Comparison of ENCODE assay signal across 9 cellular contexts in genomic region chr6:28337103-28337520, GRCh38. TPM values are rescaled to one million over a fixed set of nuclear protein-coding genes. Genes with fewer than 3 reads are reported as not detected.
DNase-seq lines count a peak whose midpoint lies in the region; ATAC-seq, FAIRE-seq and TF ChIP-seq lines count a peak whose summit lies in the region.
"Had no signal": no experiment of that assay in that cellular context is flagged by ENCODE, and none has a peak within 500 bp of the region (broad histone marks: within the 10 kb centered on the region; RNA-seq: fewer than 3 reads in every experiment).

No MANE protein-coding gene starts in this region.

- peak overlapping the region; percentile 94 for H3K9ac ChIP-seq in mesenchymal stem cell (ENCODE audit: low read length)

- H3K14ac ChIP-seq in mesenchymal stem cell (ENCODE audit: low read length in 2 of 2), result no peak overlapping the region

- no peak for TF ChIP-seq CTCF in left ventricle myocardium inferior (IDR thresholded peaks at IDR 0.05; ENCODE audit: borderline replicate concordance)

- H4K8ac ChIP-seq in mesenchymal stem cell (ENCODE audit: low read length), result no peak overlapping the region

- FAIRE-seq in HTR-8/SVneo (lab: Jason Lieb, UNC), result no peak

- H2BK15ac ChIP-seq in mesenchymal stem cell (ENCODE audit: low read depth, poor library complexity, severe bottlenecking), result no peak overlapping the region

- peaks cover 28% of the 10 kb centered on the region for H3K4me1 ChIP-seq in left ventricle myocardium inferior
- H3K4me1 ChIP-seq in mesenchymal stem cell (ENCODE audit: control insufficient read depth, insufficient read depth, low read depth, low read length), result peaks cover 3% of the 10 kb centered on the region

- H3K27ac ChIP-seq in left ventricle myocardium inferior (replicated peaks) (peak overlapping the region; percentile 94), angular gyrus (ENCODE audit: low read depth, low read length) (peak overlapping the region; percentile 25), mesenchymal stem cell (ENCODE audit: low read length, poor library complexity, severe bottlenecking) (no peak overlapping the region)

- H2AK5ac ChIP-seq in mesenchymal stem cell (ENCODE audit: low read length, severe bottlenecking), result no peak overlapping the region

- H3K27me3 ChIP-seq in left ventricle myocardium inferior (ENCODE audit: low read depth) (no peaks in the 10 kb centered on the region), mesenchymal stem cell (ENCODE audit: control insufficient read depth in 1 of 2, insufficient read depth in 1 of 2, low read length in 2 of 2) (no peaks in the 10 kb centered on the region)

- no peak overlapping the region for H3K18ac ChIP-seq in mesenchymal stem cell (ENCODE audit: low read depth in 1 of 2, low read length in 2 of 2)

- H3K9me3 ChIP-seq in left ventricle myocardium inferior (replicated peaks), result no peaks in the 10 kb centered on the region
- H3K9me3 ChIP-seq in mesenchymal stem cell (ENCODE audit: control insufficient read depth, low read length), result no peaks in the 10 kb centered on the region

- H2BK120ac ChIP-seq in mesenchymal stem cell (ENCODE audit: low read depth, low read length), result no peak overlapping the region

- intact Hi-C loops in left ventricle myocardium inferior (cut with micrococcal nuclease) (no loop called here), left cardiac atrium (cut with DNase I) (no loop called here)

- H3K36me3 ChIP-seq in left ventricle myocardium inferior (no peaks in the 10 kb centered on the region), mesenchymal stem cell (ENCODE audit: control insufficient read depth in 1 of 2, insufficient read depth in 2 of 2, low read depth in 1 of 2, low read length in 2 of 2) (no peaks in the 10 kb centered on the region)

- DNase-seq in left ventricle myocardium inferior (no peak), left cardiac atrium (no peak), mesenchymal stem cell (peak; percentile 6), T-helper 1 cell (no peak), HTR-8/SVneo (ENCODE audit: insufficient read length, low spot score) (no peak), NCI-H526 (lab: John Stamatoyannopoulos, UW) (no peak)
- DNase-seq: effector CD8-positive, alpha-beta T cell had no signal

- no peak overlapping the region for H2BK5ac ChIP-seq in mesenchymal stem cell (ENCODE audit: low read depth, low read length, poor library complexity, severe bottlenecking)

- H3K23ac ChIP-seq in mesenchymal stem cell (ENCODE audit: low read length in 2 of 2), result no peak overlapping the region

- H4K91ac ChIP-seq in mesenchymal stem cell (ENCODE audit: low read length), result no peak overlapping the region

- no peak overlapping the region for H2AFZ ChIP-seq in mesenchymal stem cell (ENCODE audit: low read depth, low read length)

- H3K79me1 ChIP-seq in mesenchymal stem cell (replicated peaks; ENCODE audit: low read length, poor library complexity, severe bottlenecking), result peaks cover 2% of the 10 kb centered on the region

- ATAC-seq in left cardiac atrium (no peak), GM19463 (IDR thresholded peaks at IDR 0.05; ENCODE audit: unreplicated experiment) (no peak)

- H3K4me2 ChIP-seq in mesenchymal stem cell (ENCODE audit: low read length, poor library complexity, severe bottlenecking), result no peak overlapping the region

- H3K4me3 ChIP-seq in left ventricle myocardium inferior (peak overlapping the region; percentile 82), mesenchymal stem cell (ENCODE audit: insufficient read depth in 1 of 2, low read depth in 1 of 2, low read length in 2 of 2) (peak overlapping the region in 1 of 2 experiments; percentile 92)

- no peak overlapping the region for H2BK12ac ChIP-seq in mesenchymal stem cell (ENCODE audit: low read length in 2 of 2)

- H3K4ac ChIP-seq in mesenchymal stem cell (ENCODE audit: low read depth in 1 of 2, low read length in 2 of 2), result no peak overlapping the region

RNA-seq across cellular contexts. Expression of gene ZSCAN31, which starts 1.2 kb away (rescaled TPM):
- total RNA-seq in left ventricle myocardium inferior (8.0 TPM), left cardiac atrium (10 to 100 TPM in 1 of 2 donors, 1 to 10 TPM in 1; 8.4 to 11.4 TPM)
- 1.3 TPM for polyA plus RNA-seq in mesenchymal stem cell (2013, experiment 1 of 2)
- 1.2 TPM for polyA plus RNA-seq in mesenchymal stem cell (2013, experiment 2 of 2)

RNA-seq across cellular contexts. Expression of gene ZKSCAN3, which starts 12.6 kb away (rescaled TPM):
- total RNA-seq in left ventricle myocardium inferior (4.1 TPM), left cardiac atrium (1 to 10 TPM; 3.2 to 4.6 TPM)
- polyA plus RNA-seq in mesenchymal stem cell (2013, experiment 1 of 2), result 2.4 TPM
- 2.6 TPM for polyA plus RNA-seq in mesenchymal stem cell (2013, experiment 2 of 2)

RNA-seq across cellular contexts. Expression of gene PGBD1, which starts 55.7 kb away (rescaled TPM):
- total RNA-seq in left ventricle myocardium inferior (2.4 TPM), left cardiac atrium (1 to 10 TPM; 2.7 TPM)
- 3.7 TPM for polyA plus RNA-seq in mesenchymal stem cell (2013, experiment 1 of 2)
- polyA plus RNA-seq in mesenchymal stem cell (2013, experiment 2 of 2), result 3.8 TPM
